Comparison of ENCODE assay signal across 8 cellular contexts in genomic region chr9:37591775-37592107, GRCh38. TPM values are rescaled to one million over a fixed set of nuclear protein-coding genes. Genes with fewer than 3 reads are reported as not detected.
DNase-seq lines count a peak whose midpoint lies in the region; ATAC-seq and TF ChIP-seq lines count a peak whose summit lies in the region.

No MANE protein-coding gene starts in this region.

- peaks cover 12% of the 10 kb centered on the region for H3K4me1 ChIP-seq in HAP-1

- H3K4me3 ChIP-seq in HAP-1 = peak overlapping the region; percentile 83

- ATAC-seq in T-cell (replicated peaks in 1 of 4) (peak in 2 of 4 experiments; percentile 2 to 3), GM18909 (IDR thresholded peaks at IDR 0.05; ENCODE audit: poor library complexity, unreplicated experiment) (no peak), HG03280 (IDR thresholded peaks at IDR 0.05; ENCODE audit: unreplicated experiment) (no peak)
- ATAC-seq in stimulated activated naive B cell treated with anti-CD40 and anti-IgM and Interleukin-4, amounts not matched to agents 10 μg/mL and 1 μg/mL and 100 μg/mL, for 72 hours (replicated peaks) = peak; percentile 19 to 26

- in situ Hi-C loops in HAP-1 (cut with MboI; ENCODE audit: low sequenced_read_pairs) = loop anchor here (10.0 kb wide), 2 partner anchors 53 to 163 kb away; partner anchors contain the start of gene TRMT10B

- H3K9me3 Mint-ChIP-seq in T-cell (no peaks in the 10 kb centered on the region), glutamatergic neuron (ENCODE audit: unreplicated experiment) (peaks cover 6% of the 10 kb centered on the region)
- no peaks in the 10 kb centered on the region for H3K9me3 Mint-ChIP-seq in stimulated activated naive B cell treated with anti-CD40 and anti-IgM and Interleukin-4, amounts not matched to agents 10 μg/mL and 1 μg/mL and 100 μg/mL, for 72 hours

- H3K4me3 Mint-ChIP-seq in T-cell (peak overlapping the region; percentile 97 to 98 (median 97)), glutamatergic neuron (ENCODE audit: unreplicated experiment) (peak overlapping the region; percentile 100)
- H3K4me3 Mint-ChIP-seq in stimulated activated naive B cell treated with anti-CD40 and anti-IgM and Interleukin-4, amounts not matched to agents 10 μg/mL and 1 μg/mL and 100 μg/mL, for 72 hours = peak overlapping the region; percentile 99

- H3K4me1 Mint-ChIP-seq in T-cell = peaks cover 29 to 42% (median 41%) of the 10 kb centered on the region in 3 donors
- H3K4me1 Mint-ChIP-seq in glutamatergic neuron (ENCODE audit: low read depth, unreplicated experiment) = peaks cover 5% of the 10 kb centered on the region
- peaks cover 18 to 39% of the 10 kb centered on the region in 2 donors for H3K4me1 Mint-ChIP-seq in stimulated activated naive B cell treated with anti-CD40 and anti-IgM and Interleukin-4, amounts not matched to agents 10 μg/mL and 1 μg/mL and 100 μg/mL, for 72 hours

- peaks cover 6% of the 10 kb centered on the region; the same call in 1 of the 2 replicates for H3K27me3 ChIP-seq in HAP-1 (ENCODE audit: low read depth)

- H3K36me3 ChIP-seq in HAP-1 (replicated peaks) = peaks cover 27% of the 10 kb centered on the region

- H3K36me3 Mint-ChIP-seq in T-cell (peaks cover 13% of the 10 kb centered on the region), glutamatergic neuron (ENCODE audit: unreplicated experiment) (no peaks in the 10 kb centered on the region)
- H3K36me3 Mint-ChIP-seq in stimulated activated naive B cell treated with anti-CD40 and anti-IgM and Interleukin-4, amounts not matched to agents 10 μg/mL and 1 μg/mL and 100 μg/mL, for 72 hours = peaks cover 10 to 20% of the 10 kb centered on the region in 2 donors

- no peak for DNase-seq in HAP-1 (ENCODE audit: low spot score in 2 of 2)
- DNase-seq in T-cell = peak in 1 of 34 experiments; percentile 0
- no peak for DNase-seq in glutamatergic neuron
- no peak for DNase-seq in stimulated activated naive B cell treated with anti-CD40 and anti-IgM and Interleukin-4, amounts not matched to agents 10 μg/mL and 1 μg/mL and 100 μg/mL, for 72 hours
- DNase-seq in OCI-M2 (lab: John Stamatoyannopoulos, UW; ENCODE audit: unreplicated experiment) = no peak
- no peak for DNase-seq in activated CD8-positive, alpha-beta memory T cell treated with anti-CD3 and anti-CD28 coated beads for 24 hours

- POLR2A ChIA-PET in T-cell (lab: Charles Lee) = interaction anchor here (0.5 to 1.1 kb wide), 7 partner anchors 15 to 1758 kb away, joined by 3 to 7 read pairs (median 3); partner anchors contain the start of genes FBXO10 (in 1 of the 2), POLR1E (in 1 of the 2) and ZBTB5 (in 1 of the 2)

- TF ChIP-seq CTCF in glutamatergic neuron (IDR thresholded peaks at IDR 0.05; ENCODE audit: partially characterized antibody, unreplicated experiment) = no peak

- H3K9me3 ChIP-seq in HAP-1 = no peaks in the 10 kb centered on the region

- H3K27me3 Mint-ChIP-seq in T-cell = peaks cover 11% of the 10 kb centered on the region in 2 donors
- H3K27me3 Mint-ChIP-seq in glutamatergic neuron (ENCODE audit: unreplicated experiment) = peaks cover 4% of the 10 kb centered on the region
- no peaks in the 10 kb centered on the region for H3K27me3 Mint-ChIP-seq in stimulated activated naive B cell treated with anti-CD40 and anti-IgM and Interleukin-4, amounts not matched to agents 10 μg/mL and 1 μg/mL and 100 μg/mL, for 72 hours

- H3K27ac Mint-ChIP-seq in T-cell = peak overlapping the region; percentile 92 to 96
- peak overlapping the region; percentile 94 for H3K27ac Mint-ChIP-seq in glutamatergic neuron (ENCODE audit: unreplicated experiment)
- peak overlapping the region; percentile 98 for H3K27ac Mint-ChIP-seq in stimulated activated naive B cell treated with anti-CD40 and anti-IgM and Interleukin-4, amounts not matched to agents 10 μg/mL and 1 μg/mL and 100 μg/mL, for 72 hours

- CTCF ChIA-PET in T-cell (lab: Charles Lee) = interaction anchor here in 1 of 2 donors (0.5 to 1.4 kb wide), 8 partner anchors 8 to 1008 kb away, joined by 3 to 10 read pairs (median 5); partner anchors contain the start of genes POLR1E and ZCCHC7

RNA-seq across cellular contexts. Expression of gene TOMM5, which starts 0.7 kb away (rescaled TPM):
- total RNA-seq in T-cell (10 to 100 TPM; 35.6 to 44.8 (median 42.1) TPM), glutamatergic neuron (ENCODE audit: unreplicated experiment) (52.4 TPM)

RNA-seq across cellular contexts. Expression of gene FBXO10, which starts 15.6 kb away (rescaled TPM):
- total RNA-seq in T-cell (1 to 10 TPM; 2.9 to 5.0 (median 3.8) TPM), glutamatergic neuron (ENCODE audit: unreplicated experiment) (68.7 TPM)

RNA-seq across cellular contexts. Expression of gene FRMPD1, which starts 59.0 kb away (rescaled TPM):
- total RNA-seq in T-cell = not detected
- 38.1 TPM for total RNA-seq in glutamatergic neuron (ENCODE audit: unreplicated experiment)

Comparison
In these comparisons a context has a peak if more than half of its experiments do, and no peak if none do; other contexts are left out.
1. ATAC-seq: peak in stimulated activated naive B cell treated with anti-CD40 and anti-IgM and Interleukin-4, amounts not matched to agents 10 μg/mL and 1 μg/mL and 100 μg/mL, for 72 hours (2 of 2); none in GM18909 (single experiment) and HG03280 (single experiment).
2. RNA of gene FBXO10, which starts 15.6 kb away (total RNA-seq): 68.7 TPM in glutamatergic neuron (single experiment); 2.9 to 5.0 TPM in T-cell; every median in the first group is over 10 times any median in the second.
3. RNA of gene FRMPD1, which starts 59.0 kb away (total RNA-seq): 38.1 TPM in glutamatergic neuron (single experiment); not detected in T-cell; every median in the first group is over 10 times any median in the second.
4. Peak in every context shown above with its lines, with median percentiles within 50 percentile points of each other: H3K27ac Mint-ChIP-seq and H3K4me3 Mint-ChIP-seq.